11 cellular contexts compared by ENCODE assay signal in genomic region chr17:73902416-73903181, GRCh38.
DNase-seq lines count a peak whose midpoint lies in the region; ATAC-seq, FAIRE-seq and TF ChIP-seq lines count a peak whose summit lies in the region.
"Had no signal": no experiment of that assay in that cellular context is flagged by ENCODE, and none has a peak within 500 bp of the region (broad histone marks: within the 10 kb centered on the region; RNA-seq: fewer than 3 reads in every experiment).

No MANE protein-coding gene starts in this region.

- H2AFZ ChIP-seq in H1 (ENCODE audit: low read length) (peak overlapping the region; percentile 26; the same call in 1 of the 2 replicates), trophoblast cell (ENCODE audit: insufficient read depth, low read length, poor library complexity) (no peak overlapping the region)

- H2BK120ac ChIP-seq in H1 (replicated peaks; ENCODE audit: low read depth, low read length): no peak overlapping the region
- H2BK120ac ChIP-seq in trophoblast cell (ENCODE audit: insufficient read depth, low read length, poor library complexity): no peak overlapping the region

- H3K4me2 ChIP-seq in H1 (ENCODE audit: insufficient read depth in 1 of 2, low read depth in 2 of 2, low read length in 2 of 2): peak overlapping the region; percentile 89 to 97
- H3K4me2 ChIP-seq in trophoblast cell (ENCODE audit: low read length): peak overlapping the region; percentile 48
- H3K4me2 ChIP-seq: A549 had no signal

- H3K79me1 ChIP-seq in H1 (ENCODE audit: low read depth, low read length) (no peaks in the 10 kb centered on the region), trophoblast cell (ENCODE audit: low read length) (no peaks in the 10 kb centered on the region)

- H3K23me2 ChIP-seq in H1 (ENCODE audit: low read depth, low read length): peaks cover 10% of the 10 kb centered on the region

- CTCF ChIA-PET in H1 (lab: Charles Lee; ENCODE audit: partially characterized antibody): interaction anchor here (0.9 to 2.0 kb wide), 6 partner anchors 12 to 256 kb away, joined by 3 to 9 read pairs (median 4); no protein-coding TSS in a partner anchor

- H3K4me3 ChIP-seq in H1 (ENCODE audit: extremely low read depth in 1 of 4, insufficient read depth in 2 of 4, low read depth in 3 of 4, low read length in 4 of 4) (peak overlapping the region; percentile 31 to 63 (median 48); a peak in 6 of 8 replicates), trophoblast cell (ENCODE audit: low read depth, low read length) (no peak overlapping the region)
- H3K4me3 ChIP-seq: A549, SJCRH30 had no signal

- POLR2A ChIA-PET in H1 (lab: Charles Lee; ENCODE audit: partially characterized antibody): interaction anchor here (1.2 to 1.7 kb wide), 3 partner anchors 8 to 30 kb away, joined by 3 to 5 read pairs (median 4); no protein-coding TSS in a partner anchor

- no peak for ATAC-seq in foreskin keratinocyte
- ATAC-seq: A549 had no signal

- no peak overlapping the region for H4K5ac ChIP-seq in H1 (ENCODE audit: insufficient read length, low read depth, low read length)

- H3K4me1 ChIP-seq in H1 (replicated peaks in 1 of 4; ENCODE audit: control insufficient read depth in 3 of 4, insufficient read depth in 4 of 4, low read length in 3 of 4): peaks cover 3 to 15% (median 8%) of the 10 kb centered on the region in 4 experiments; a peak in 6 of 7 replicates
- peaks cover 0 to 3% of the 10 kb centered on the region in 2 experiments for H3K4me1 ChIP-seq in trophoblast cell (ENCODE audit: control insufficient read depth in 1 of 2, insufficient read depth in 2 of 2, low read length in 2 of 2)
- H3K4me1 ChIP-seq in foreskin keratinocyte: no peaks in the 10 kb centered on the region
- H3K4me1 ChIP-seq: A549, SJCRH30 had no signal

- no peak for TF ChIP-seq EP300 in H1 (IDR thresholded peaks at IDR 0.05; ENCODE audit: borderline replicate concordance in 1 of 2, low read depth in 2 of 2, low read length in 2 of 2)

- WGBS in H1 (ENCODE audit: extremely low coverage in 1 of 2, insufficient coverage in 1 of 2, insufficient read length in 1 of 2, insufficient replicate concordance in 2 of 2, low coverage in 1 of 2, low lambda C conversion rate in 2 of 2, missing lambda C conversion rate in 1 of 2), 2 experiments: 8% methylated on average over 22 of the region's 26 CpGs; no CpG with 5 or more reads in 1 of the 2 experiments
- WGBS in trophoblast cell (ENCODE audit: extremely low coverage, insufficient coverage, insufficient read length): no CpG with 5 or more reads among the region's 26 CpGs

- TF ChIP-seq POLR2A in H1 (IDR thresholded peaks at IDR 0.05; ENCODE audit: control extremely low read depth in 1 of 2, low read depth in 2 of 2, low read length in 2 of 2): no peak

- H4K91ac ChIP-seq in H1 (replicated peaks; ENCODE audit: insufficient read length, low read length): no peak overlapping the region
- no peak overlapping the region for H4K91ac ChIP-seq in trophoblast cell (ENCODE audit: low read depth, low read length)

- no peaks in the 10 kb centered on the region for H3K79me2 ChIP-seq in H1 (ENCODE audit: control insufficient read depth in 1 of 2, insufficient read depth in 2 of 2, low read length in 2 of 2)
- H3K79me2 ChIP-seq in trophoblast cell (ENCODE audit: control insufficient read depth, insufficient read depth, low read length, poor library complexity): no peaks in the 10 kb centered on the region

- DNase-seq in NCI-H2081 (lab: John Stamatoyannopoulos, UW) (peak; percentile 26 to 68), NCI-H2081 treated with DMSO at 0.1 percent for 48 hours (lab: John Stamatoyannopoulos, UW) (no peak), NCI-H2029 treated with DMSO at 0.1 percent for 48 hours (lab: John Stamatoyannopoulos, UW) (peak; percentile 19), H1 (ENCODE audit: low read depth in 1 of 2, low spot score in 2 of 2) (peak in 1 of 2 experiments; percentile 63), trophoblast cell (no peak), foreskin keratinocyte (no peak), GDM1 (lab: John Stamatoyannopoulos, UW) (no peak), middle frontal gyrus (ENCODE audit: extremely low spot score, low spot score) (no peak)

- H3K23ac ChIP-seq in H1 (ENCODE audit: insufficient read length) (no peak overlapping the region), trophoblast cell (ENCODE audit: low read length) (no peak overlapping the region)

- FAIRE-seq in H1 (lab: Jason Lieb, UNC): peak; percentile 32
- FAIRE-seq: A549, islet of Langerhans had no signal

- H3K27ac ChIP-seq in H1 (ENCODE audit: low read depth, low read length) (no peak overlapping the region), trophoblast cell (ENCODE audit: low read depth, low read length) (no peak overlapping the region), foreskin keratinocyte (no peak overlapping the region)
- H3K27ac ChIP-seq: A549, SJCRH30 had no signal

- no peak overlapping the region for H2AK5ac ChIP-seq in H1 (ENCODE audit: low read depth, low read length)
- H2AK5ac ChIP-seq in trophoblast cell (ENCODE audit: low read length): no peak overlapping the region

- no peak overlapping the region for H2BK12ac ChIP-seq in H1 (ENCODE audit: low read depth, low read length)
- no peak overlapping the region for H2BK12ac ChIP-seq in trophoblast cell (ENCODE audit: low read length)

- H3K14ac ChIP-seq in H1 (ENCODE audit: insufficient read length) (no peak overlapping the region), trophoblast cell (ENCODE audit: low read length) (no peak overlapping the region)

- TF ChIP-seq CTCF in H1 (IDR thresholded peaks at IDR 0.05; ENCODE audit: control extremely low read depth in 1 of 3, insufficient read depth in 1 of 3, low read depth in 1 of 3, low read length in 3 of 3) (no peak), foreskin keratinocyte (conservative IDR thresholded peaks at IDR 0.05) (no peak)

- no peak overlapping the region for H3K56ac ChIP-seq in H1 (replicated peaks; ENCODE audit: insufficient read length, low read depth, low read length)

- peaks cover 33 to 85% (median 63%) of the 10 kb centered on the region in 4 experiments for H3K27me3 ChIP-seq in H1 (replicated peaks in 1 of 4; ENCODE audit: control insufficient read depth in 3 of 4, extremely low read depth in 1 of 4, insufficient read depth in 3 of 4, low read length in 3 of 4)
- H3K27me3 ChIP-seq in trophoblast cell (ENCODE audit: insufficient read depth, low read length): peaks cover 38% of the 10 kb centered on the region
- H3K27me3 ChIP-seq in foreskin keratinocyte: peaks cover 31% of the 10 kb centered on the region

- TF ChIP-seq RAD21 in H1 (IDR thresholded peaks at IDR 0.05 in 1 of 2, conservative IDR thresholded peaks at IDR 0.05 in 1 of 2; ENCODE audit: low read depth in 2 of 2, low read length in 2 of 2): no peak

- no peak overlapping the region for H3K4ac ChIP-seq in H1 (replicated peaks; ENCODE audit: insufficient read length, low read depth, low read length)
- H3K4ac ChIP-seq in trophoblast cell (ENCODE audit: low read depth, low read length): no peak overlapping the region

- peaks cover 4 to 5% of the 10 kb centered on the region in 2 experiments for H4K20me1 ChIP-seq in H1 (replicated peaks in 1 of 2; ENCODE audit: control insufficient read depth in 1 of 2, insufficient read depth in 2 of 2, low read length in 2 of 2)

- no peak overlapping the region for H2BK20ac ChIP-seq in H1 (ENCODE audit: low read length)

- H4K12ac ChIP-seq in trophoblast cell (ENCODE audit: low read depth, low read length): no peak overlapping the region

- no peak overlapping the region for H3K9ac ChIP-seq in H1 (replicated peaks in 1 of 4; ENCODE audit: extremely low read depth in 1 of 4, low read depth in 3 of 4, low read length in 3 of 4)
- H3K9ac ChIP-seq in trophoblast cell (ENCODE audit: low read length): no peak overlapping the region

- H3K9me3 ChIP-seq in H1 (ENCODE audit: insufficient read depth in 2 of 2, low read depth in 1 of 2, low read length in 1 of 2) (no peaks in the 10 kb centered on the region), trophoblast cell (ENCODE audit: insufficient read depth, low read depth, low read length) (peaks cover 5% of the 10 kb centered on the region)
- H3K9me3 ChIP-seq: A549, SJCRH30 had no signal

- H3K18ac ChIP-seq in H1 (ENCODE audit: extremely low read depth, low read length): no peak overlapping the region; the same call in 1 of the 2 replicates
- H3K18ac ChIP-seq in trophoblast cell (ENCODE audit: low read length): no peak overlapping the region

- no peaks in the 10 kb centered on the region for H3K36me3 ChIP-seq in H1 (ENCODE audit: control insufficient read depth in 2 of 4, insufficient read depth in 4 of 4, low read length in 3 of 4)
- H3K36me3 ChIP-seq in trophoblast cell (ENCODE audit: control insufficient read depth in 1 of 2, insufficient read depth in 2 of 2, low read length in 2 of 2): no peaks in the 10 kb centered on the region
- H3K36me3 ChIP-seq: SJCRH30 had no signal

- no peak overlapping the region for H2BK15ac ChIP-seq in H1 (ENCODE audit: low read length)

- H2BK5ac ChIP-seq in H1 (ENCODE audit: low read depth, low read length): no peak overlapping the region
- no peak overlapping the region for H2BK5ac ChIP-seq in trophoblast cell (ENCODE audit: low read depth, low read length, poor library complexity)

- H4K8ac ChIP-seq in H1 (ENCODE audit: extremely low read depth, insufficient read depth, low read length) (no peak overlapping the region), trophoblast cell (ENCODE audit: low read depth, low read length) (no peak overlapping the region)

TF ChIP-seq in H1, 55 proteins besides CTCF, POLR2A, EP300 and RAD21 (continues in another document):
- TF ChIP-seq ASH2L (IDR thresholded peaks at IDR 0.05; ENCODE audit: low read length) (no peak), KDM1A (IDR thresholded peaks at IDR 0.05; ENCODE audit: borderline replicate concordance, low read length) (peak; percentile 92), RNF2 (IDR thresholded peaks at IDR 0.05; ENCODE audit: borderline replicate concordance, low read depth, low read length, missing control alignments, poor library complexity, severe bottlenecking) (no peak), TAF1 (IDR thresholded peaks at IDR 0.05; ENCODE audit: low read depth, low read length) (no peak), MAX (IDR thresholded peaks at IDR 0.05) (peak; percentile 62), RFX5 (IDR thresholded peaks at IDR 0.05; ENCODE audit: borderline replicate concordance, low read depth, low read length) (no peak), ATF3 (IDR thresholded peaks at IDR 0.05; ENCODE audit: insufficient read depth, low read depth, low read length) (no peak), HDAC2 (IDR thresholded peaks at IDR 0.05; ENCODE audit: borderline replicate concordance in 1 of 2, low read depth in 2 of 2, low read length in 2 of 2) (0 out of 4 replicates have a peak, but pooled peaks of 1 of the 2 experiments have one; percentile 13), SUZ12 (IDR thresholded peaks at IDR 0.05; ENCODE audit: low read length) (peak; percentile 9; the same call in 1 of the 2 replicates)

Comparison
In these comparisons a context has a peak if more than half of its experiments do, and no peak if none do; other contexts are left out.
1. DNase-seq: peak in NCI-H2081 (2 of 2) and NCI-H2029 treated with DMSO at 0.1 percent for 48 hours (single experiment); none in NCI-H2081 treated with DMSO at 0.1 percent for 48 hours (single experiment), trophoblast cell (0 of 2), foreskin keratinocyte (0 of 2), GDM1 (single experiment) and middle frontal gyrus (single experiment).